In the genomic region with DNA sequence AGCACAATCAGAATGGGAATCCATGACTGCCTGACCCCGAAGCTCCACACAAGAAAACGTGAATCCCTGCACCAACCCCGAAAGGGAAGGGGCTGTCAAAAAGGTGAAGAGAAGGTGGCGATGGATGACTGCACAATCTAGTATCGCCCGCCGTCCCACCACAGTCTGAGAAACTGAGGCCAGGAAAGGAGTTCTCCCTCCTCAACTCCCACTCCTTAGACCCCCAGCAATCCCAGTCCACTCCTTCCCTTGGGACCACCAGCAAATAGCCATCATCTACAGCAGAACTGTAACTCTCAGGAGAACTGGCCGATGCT, we compare ENCODE assay signal across 8 cellular contexts. TPM values are rescaled to one million over a fixed set of nuclear protein-coding genes. Genes with fewer than 3 reads are reported as not detected.
A peak's percentile ranks its signal among the peaks of the same experiment; 100 is the strongest.
DNase-seq lines count a peak whose midpoint lies in the region; ATAC-seq and TF ChIP-seq lines count a peak whose summit lies in the region.

No MANE protein-coding gene starts in this region.

- no peaks in the 10 kb centered on the region for H3K4me1 ChIP-seq in breast epithelium
- peaks cover 17% of the 10 kb centered on the region for H3K4me1 ChIP-seq in mononuclear cell (ENCODE audit: insufficient read depth, low read length)

- no peak for DNase-seq in AG10803 (ENCODE audit: low read depth)
- DNase-seq in breast epithelium (ENCODE audit: low spot score in 2 of 2) = no peak
- DNase-seq in SIG-M5 (lab: John Stamatoyannopoulos, UW) = no peak
- DNase-seq in NCI-H2029 treated with DMSO at 0.1 percent for 48 hours (lab: John Stamatoyannopoulos, UW) = no peak

- H3K9me3 ChIP-seq in breast epithelium = no peaks in the 10 kb centered on the region
- no peaks in the 10 kb centered on the region for H3K9me3 ChIP-seq in mononuclear cell (ENCODE audit: low read depth, low read length)

- TF ChIP-seq CTCF in AG10803 (conservative IDR thresholded peaks at IDR 0.05; ENCODE audit: low read length) = no peak
- no peak for TF ChIP-seq CTCF in breast epithelium (IDR thresholded peaks at IDR 0.05)

- H3K4me3 ChIP-seq in AG10803 (ENCODE audit: low read length) (peak overlapping the region; percentile 89), breast epithelium (peak overlapping the region; percentile 54 to 73 (median 67)), mononuclear cell (ENCODE audit: low read length) (peak overlapping the region; percentile 67)

- peak overlapping the region; percentile 76 to 77 for H3K27ac ChIP-seq in breast epithelium

- no peaks in the 10 kb centered on the region for H3K27me3 ChIP-seq in breast epithelium
- no peaks in the 10 kb centered on the region for H3K27me3 ChIP-seq in mononuclear cell (ENCODE audit: insufficient read depth, low read length)

- intact Hi-C loops in breast epithelium (cut with DNase I; ENCODE audit: low total_unique reads) = no loop called here

- ATAC-seq in HG03280 (IDR thresholded peaks at IDR 0.05; ENCODE audit: unreplicated experiment) (peak; percentile 7), GM21619 (IDR thresholded peaks at IDR 0.05; ENCODE audit: unreplicated experiment) (no peak), GM21515 (IDR thresholded peaks at IDR 0.05; ENCODE audit: unreplicated experiment) (no peak)

- no peaks in the 10 kb centered on the region for H3K36me3 ChIP-seq in breast epithelium

- TF ChIP-seq POLR2A in breast epithelium (IDR thresholded peaks at IDR 0.05) = no peak

RNA-seq across cellular contexts. Expression of a gene that starts 0.5 kb away (rescaled TPM):
- total RNA-seq in breast epithelium (10 to 100 TPM; 54.7 to 60.0 (median 57.4) TPM), mononuclear cell (88.6 TPM)

RNA-seq across cellular contexts. Expression of a gene that starts 1.2 kb away (rescaled TPM):
- total RNA-seq in breast epithelium = 10 to 100 TPM in 2 of 3 donors, under 1 TPM in 1; 0.32 to 16.1 (median 10.2) TPM
- 1.4 TPM for total RNA-seq in mononuclear cell

RNA-seq across cellular contexts. Expression of a gene that starts 11.1 kb away (rescaled TPM):
- total RNA-seq in breast epithelium (1 to 10 TPM; 6.2 to 8.8 (median 6.3) TPM), mononuclear cell (6.4 TPM)

RNA-seq across cellular contexts. Expression of a gene that starts 52.1 kb away (rescaled TPM):
- total RNA-seq in breast epithelium = 10 to 100 TPM; 17.3 to 40.2 (median 34.7) TPM
- 1.6 TPM for total RNA-seq in mononuclear cell
